8 cellular contexts compared by ENCODE assay signal in genomic region chr22:46737105-46737975, GRCh38. TPM values are rescaled to one million over a fixed set of nuclear protein-coding genes. Genes with fewer than 3 reads are reported as not detected.
DNase-seq lines count a peak whose midpoint lies in the region; ATAC-seq and TF ChIP-seq lines count a peak whose summit lies in the region.

No MANE protein-coding gene starts in this region.

- peaks cover 8 to 51% (median 33%) of the 10 kb centered on the region in 4 donors for H3K4me1 Mint-ChIP-seq in CD4-positive, CD25-positive, alpha-beta regulatory T cell

- H3K14ac ChIP-seq in neuronal stem cell (ENCODE audit: low read length), result no peak overlapping the region

- peak overlapping the region; percentile 84 for H3K27ac ChIP-seq in CD4-positive, CD25-positive, alpha-beta regulatory T cell (ENCODE audit: insufficient read depth, low read length, poor library complexity, severe bottlenecking)
- H3K27ac ChIP-seq in foreskin keratinocyte (no peak overlapping the region), neuronal stem cell (replicated peaks; ENCODE audit: low read length) (peak overlapping the region; percentile 56)

- H3K9ac ChIP-seq in neuronal stem cell (ENCODE audit: low read depth, low read length, poor library complexity), result peak overlapping the region; percentile 88

- peak overlapping the region; percentile 23 for H2BK15ac ChIP-seq in neuronal stem cell (ENCODE audit: low read length)

- peak overlapping the region; percentile 78 for H3K23ac ChIP-seq in neuronal stem cell (ENCODE audit: low read depth, low read length, poor library complexity)

- peak; percentile 5 to 22 for ATAC-seq in CD4-positive, CD25-positive, alpha-beta regulatory T cell (ENCODE audit: low read depth in 2 of 2)
- peak; percentile 42 for ATAC-seq in GM21576 (IDR thresholded peaks at IDR 0.05; ENCODE audit: unreplicated experiment)
- peak; percentile 12 for ATAC-seq in foreskin keratinocyte
- ATAC-seq in GM18520 (IDR thresholded peaks at IDR 0.05; ENCODE audit: unreplicated experiment), result no peak

- H3K79me1 ChIP-seq in neuronal stem cell (ENCODE audit: low read depth, low read length), result peaks cover 12% of the 10 kb centered on the region

- no CpG with 5 or more reads among the region's 53 CpGs for WGBS in neuronal stem cell (ENCODE audit: extremely low coverage in 2 of 2, insufficient read length in 2 of 2, insufficient replicate concordance in 1 of 2), 2 donors

- peak overlapping the region; percentile 96 to 100 (median 98) for H3K27ac Mint-ChIP-seq in CD4-positive, CD25-positive, alpha-beta regulatory T cell

- peak overlapping the region; percentile 97 to 100 (median 100) for H3K4me3 Mint-ChIP-seq in CD4-positive, CD25-positive, alpha-beta regulatory T cell

- peak overlapping the region; percentile 85 for H2BK5ac ChIP-seq in neuronal stem cell (ENCODE audit: low read length)

- H3K36me3 ChIP-seq in CD4-positive, CD25-positive, alpha-beta regulatory T cell (ENCODE audit: control insufficient read depth, insufficient read depth, low read length), result no peaks in the 10 kb centered on the region
- H3K36me3 ChIP-seq in neuronal stem cell (replicated peaks in 1 of 2; ENCODE audit: control insufficient read depth in 2 of 2, insufficient read depth in 2 of 2, low read length in 2 of 2), result peaks cover 8 to 28% of the 10 kb centered on the region in 2 donors

- no peak overlapping the region for H2BK120ac ChIP-seq in neuronal stem cell (ENCODE audit: low read depth, low read length)

- H3K9me3 Mint-ChIP-seq in CD4-positive, CD25-positive, alpha-beta regulatory T cell, result peaks cover 0 to 3% (median 0%) of the 10 kb centered on the region in 7 donors

- H3K27me3 ChIP-seq in CD4-positive, CD25-positive, alpha-beta regulatory T cell (ENCODE audit: control insufficient read depth, insufficient read depth, low read length), result no peaks in the 10 kb centered on the region
- H3K27me3 ChIP-seq in foreskin keratinocyte, result no peaks in the 10 kb centered on the region
- H3K27me3 ChIP-seq in neuronal stem cell (ENCODE audit: control insufficient read depth in 3 of 3, insufficient read depth in 3 of 3, low read depth in 1 of 3, low read length in 3 of 3), result peaks cover 0 to 2% (median 0%) of the 10 kb centered on the region in 3 experiments

- peak overlapping the region; percentile 96 for H3K18ac ChIP-seq in neuronal stem cell (ENCODE audit: low read length)

- peak; percentile 23 to 75 (median 51) for DNase-seq in CD4-positive, CD25-positive, alpha-beta regulatory T cell
- peak; percentile 43 to 57 for DNase-seq in NOMO-1 (lab: John Stamatoyannopoulos, UW; ENCODE audit: unreplicated experiment in 2 of 2)
- peak; percentile 81 for DNase-seq in activated effector memory CD4-positive, alpha-beta T cell treated with anti-CD3 and anti-CD28 coated beads, Interleukin-2, amount 50 U/mL, for 16 hours
- DNase-seq in foreskin keratinocyte, result no peak
- DNase-seq in neuronal stem cell (ENCODE audit: low spot score), result no peak
- DNase-seq in islet precursor cell, result no peak

- no peak for TF ChIP-seq CTCF in foreskin keratinocyte (conservative IDR thresholded peaks at IDR 0.05)

- peak overlapping the region; percentile 94 for H3K4me2 ChIP-seq in neuronal stem cell (ENCODE audit: insufficient read depth, low read length, poor library complexity, severe bottlenecking)

- H3K4ac ChIP-seq in neuronal stem cell (ENCODE audit: low read length), result no peak overlapping the region

- H4K91ac ChIP-seq in neuronal stem cell (ENCODE audit: low read depth, low read length, poor library complexity), result no peak overlapping the region

- H2BK12ac ChIP-seq in neuronal stem cell (ENCODE audit: low read length), result no peak overlapping the region

- peaks cover 8% of the 10 kb centered on the region for H3K27me3 Mint-ChIP-seq in CD4-positive, CD25-positive, alpha-beta regulatory T cell

- no peak overlapping the region for H4K8ac ChIP-seq in neuronal stem cell (ENCODE audit: low read depth, low read length)

- H2AFZ ChIP-seq in neuronal stem cell (ENCODE audit: low read length), result peak overlapping the region; percentile 93

- peaks cover 48% of the 10 kb centered on the region for H3K4me1 ChIP-seq in CD4-positive, CD25-positive, alpha-beta regulatory T cell (ENCODE audit: control insufficient read depth, insufficient read depth, low read length, poor library complexity, severe bottlenecking)
- H3K4me1 ChIP-seq in foreskin keratinocyte (no peaks in the 10 kb centered on the region), neuronal stem cell (ENCODE audit: control insufficient read depth in 2 of 2, insufficient read depth in 1 of 2, low read depth in 1 of 2, low read length in 2 of 2) (peaks cover 23% of the 10 kb centered on the region in 2 donors)

- H3K4me3 ChIP-seq in CD4-positive, CD25-positive, alpha-beta regulatory T cell (ENCODE audit: low read depth, low read length), result peak overlapping the region; percentile 87
- peak overlapping the region; percentile 72 to 98 for H3K4me3 ChIP-seq in neuronal stem cell (ENCODE audit: low read length in 2 of 2)

- H3K9me3 ChIP-seq in CD4-positive, CD25-positive, alpha-beta regulatory T cell (ENCODE audit: control insufficient read depth in 2 of 2, low read length in 2 of 2), result no peaks in the 10 kb centered on the region
- H3K9me3 ChIP-seq in neuronal stem cell (replicated peaks in 1 of 2; ENCODE audit: control insufficient read depth in 2 of 2, insufficient read depth in 1 of 2, low read depth in 1 of 2, low read length in 2 of 2), result no peaks in the 10 kb centered on the region

- H3K36me3 Mint-ChIP-seq in CD4-positive, CD25-positive, alpha-beta regulatory T cell, result peaks cover 10% of the 10 kb centered on the region

- H2AK5ac ChIP-seq in neuronal stem cell (ENCODE audit: low read depth, low read length), result peak overlapping the region; percentile 78

RNA-seq across cellular contexts. Expression of gene CERK, which starts 0.7 kb away (rescaled TPM):
- total RNA-seq in CD4-positive, CD25-positive, alpha-beta regulatory T cell, result 105 TPM
- polyA plus RNA-seq in CD4-positive, CD25-positive, alpha-beta regulatory T cell, result 10 to 100 TPM; 75.5 to 94.3 (median 81.5) TPM
- total RNA-seq in foreskin keratinocyte, result 18.2 and 19.3 TPM in 2 replicates
- 7.1 and 8.1 TPM in 2 replicates for polyA plus RNA-seq in foreskin keratinocyte
- 50.9 TPM for polyA plus RNA-seq in neuronal stem cell (2013, experiment 1 of 2)
- polyA plus RNA-seq in neuronal stem cell (2013, experiment 2 of 2), result 51.4 TPM

RNA-seq across cellular contexts. Expression of gene TBC1D22A, which starts 25.1 kb away (rescaled TPM):
- 42.5 TPM for total RNA-seq in CD4-positive, CD25-positive, alpha-beta regulatory T cell
- polyA plus RNA-seq in CD4-positive, CD25-positive, alpha-beta regulatory T cell, result 10 to 100 TPM; 19.8 to 34.0 (median 23.0) TPM
- 17.5 and 18.7 TPM in 2 replicates for total RNA-seq in foreskin keratinocyte
- 21.9 and 23.4 TPM in 2 replicates for polyA plus RNA-seq in foreskin keratinocyte
- 10.2 TPM for polyA plus RNA-seq in neuronal stem cell (2013, experiment 1 of 2)
- polyA plus RNA-seq in neuronal stem cell (2013, experiment 2 of 2), result 10.6 TPM

Comparison
In these comparisons a context has a peak if more than half of its experiments do, and no peak if none do; other contexts are left out.
1. DNase-seq: peak in CD4-positive, CD25-positive, alpha-beta regulatory T cell (3 of 3), NOMO-1 (2 of 2) and activated effector memory CD4-positive, alpha-beta T cell treated with anti-CD3 and anti-CD28 coated beads, Interleukin-2, amount 50 U/mL, for 16 hours (single experiment); none in foreskin keratinocyte (0 of 2), neuronal stem cell (single experiment) and islet precursor cell (single experiment).